In the genomic region with DNA sequence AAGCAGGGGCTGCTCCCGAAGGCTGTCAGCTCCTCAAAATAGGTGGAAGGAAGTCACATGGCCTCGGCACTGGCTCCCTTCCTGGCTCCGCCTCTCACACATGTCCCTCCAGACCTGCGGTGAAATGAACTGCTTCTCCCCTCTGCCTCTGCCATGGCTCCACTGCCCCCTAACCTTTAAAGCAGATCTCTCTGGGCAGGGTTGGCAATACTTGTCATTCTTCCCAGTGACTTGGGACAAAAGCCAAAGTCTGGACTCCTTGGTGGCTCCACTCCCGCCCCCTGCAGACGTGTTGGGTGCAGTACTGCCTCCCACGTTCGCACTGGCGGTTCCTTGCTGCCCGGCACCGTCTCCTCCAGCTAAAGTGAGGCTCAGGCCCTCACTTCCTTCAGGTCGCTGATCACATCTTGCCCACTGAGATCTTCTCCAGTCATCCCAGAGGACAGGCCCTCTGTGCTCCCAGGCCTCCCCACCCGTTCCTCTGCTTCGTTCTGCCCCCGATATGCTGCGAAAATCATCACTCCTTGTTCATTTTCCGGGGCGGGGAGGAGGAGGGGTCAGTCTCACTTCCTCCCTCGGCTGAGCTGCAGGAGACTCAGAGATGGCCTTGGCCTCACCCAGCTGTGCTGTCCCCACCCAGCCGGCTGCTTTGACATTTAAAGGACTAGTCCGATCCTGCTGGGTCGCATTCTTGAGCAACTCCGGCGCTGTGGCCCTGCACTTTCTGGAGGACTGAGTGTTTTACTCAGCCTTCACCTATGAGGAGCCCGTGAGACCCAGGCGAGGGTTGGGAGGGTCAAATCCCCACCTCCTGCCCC, we compare ENCODE assay signal across 8 cellular contexts.
DNase-seq lines count a peak whose midpoint lies in the region; ATAC-seq and TF ChIP-seq lines count a peak whose summit lies in the region.

No MANE protein-coding gene starts in this region.

- DNase-seq in NCI-H2081 (lab: John Stamatoyannopoulos, UW), result peak; percentile 32 to 70
- DNase-seq in activated CD4-positive, alpha-beta T cell treated with anti-CD3 and anti-CD28 coated beads, Interleukin-2, amount 50 U/mL, for 4 hours, result peak; percentile 31 to 35
- DNase-seq in endodermal cell, result peak; percentile 83
- peak in 1 of 2 experiments; percentile 45 for DNase-seq in mesothelial cell of epicardium (ENCODE audit: low spot score in 2 of 2, unreplicated experiment in 2 of 2)
- peak; percentile 31 for DNase-seq in stimulated activated naive CD4-positive, alpha-beta T cell treated with Interleukin-2 at 50 U/mL for 16 hours (lab: John Stamatoyannopoulos, UW)

- H2AFZ ChIP-seq in ACC112 (ENCODE audit: low read length, unreplicated experiment), result peak overlapping the region; percentile 91

- peaks cover 12% of the 10 kb centered on the region for H3K4me1 Mint-ChIP-seq in endodermal cell
- peaks cover 24% of the 10 kb centered on the region for H3K4me1 Mint-ChIP-seq in mesothelial cell of epicardium

- no peaks in the 10 kb centered on the region for H3K9me3 ChIP-seq in endodermal cell (ENCODE audit: control insufficient read depth, low read length)

- H3K9me3 Mint-ChIP-seq in endodermal cell, result peaks cover 69% of the 10 kb centered on the region
- H3K9me3 Mint-ChIP-seq in mesothelial cell of epicardium, result peaks cover 17% of the 10 kb centered on the region

- peak; percentile 80 for ATAC-seq in GM18502 (IDR thresholded peaks at IDR 0.05; ENCODE audit: poor library complexity, unreplicated experiment)
- peak; percentile 66 for ATAC-seq in HG02884 (IDR thresholded peaks at IDR 0.05; ENCODE audit: unreplicated experiment)

- H3K27ac Mint-ChIP-seq in endodermal cell (peak overlapping the region; percentile 12), mesothelial cell of epicardium (peak overlapping the region; percentile 77)

- no peaks in the 10 kb centered on the region for H3K27me3 Mint-ChIP-seq in endodermal cell (ENCODE audit: insufficient read depth)
- no peaks in the 10 kb centered on the region for H3K27me3 Mint-ChIP-seq in mesothelial cell of epicardium (ENCODE audit: low read depth)

- peak; percentile 71 for TF ChIP-seq CTCF in endodermal cell (conservative IDR thresholded peaks at IDR 0.05)
- peak; percentile 21 for TF ChIP-seq CTCF in mesothelial cell of epicardium (IDR thresholded peaks at IDR 0.05; ENCODE audit: unreplicated experiment)

- H3K27me3 ChIP-seq in ACC112 (ENCODE audit: insufficient read depth, low read length) (no peaks in the 10 kb centered on the region), endodermal cell (ENCODE audit: control insufficient read depth, insufficient read depth, low read length, poor library complexity, severe bottlenecking) (no peaks in the 10 kb centered on the region)

- H3K79me2 ChIP-seq in ACC112 (ENCODE audit: control insufficient read depth, insufficient read depth, low read length, unreplicated experiment), result no peaks in the 10 kb centered on the region

- peak overlapping the region; percentile 69 for H3K27ac ChIP-seq in ACC112 (ENCODE audit: low read depth, low read length)
- H3K27ac ChIP-seq in endodermal cell (ENCODE audit: low read depth, low read length), result no peak overlapping the region

- H3K4me3 Mint-ChIP-seq in endodermal cell (peak overlapping the region; percentile 52), mesothelial cell of epicardium (peak overlapping the region; percentile 70)

- peaks cover 20% of the 10 kb centered on the region for H3K4me1 ChIP-seq in ACC112 (ENCODE audit: control insufficient read depth, insufficient read depth, low read length, unreplicated experiment)
- no peaks in the 10 kb centered on the region for H3K4me1 ChIP-seq in endodermal cell (ENCODE audit: control insufficient read depth, insufficient read depth, low read length)

- WGBS in endodermal cell (ENCODE audit: insufficient coverage in 1 of 2, insufficient read length in 1 of 2), 2 experiments, result 33 to 38% methylated on average over 10 to 26 of the region's 26 CpGs

- H3K36me3 ChIP-seq in ACC112 (ENCODE audit: insufficient read depth, low read length), result no peaks in the 10 kb centered on the region
- H3K36me3 ChIP-seq in endodermal cell (ENCODE audit: control insufficient read depth, insufficient read depth, low read length), result no peaks in the 10 kb centered on the region

- H3K9ac ChIP-seq in endodermal cell (ENCODE audit: extremely low read depth, low read length, poor library complexity, severe bottlenecking), result no peak overlapping the region

- H3K36me3 Mint-ChIP-seq in endodermal cell (ENCODE audit: low read depth) (no peaks in the 10 kb centered on the region), mesothelial cell of epicardium (no peaks in the 10 kb centered on the region)

- H3K4me3 ChIP-seq in ACC112 (ENCODE audit: low read depth, low read length) (peak overlapping the region; percentile 82), endodermal cell (ENCODE audit: low read length) (no peak overlapping the region)
